20 cellular contexts compared by ENCODE assay signal in the genomic region with DNA sequence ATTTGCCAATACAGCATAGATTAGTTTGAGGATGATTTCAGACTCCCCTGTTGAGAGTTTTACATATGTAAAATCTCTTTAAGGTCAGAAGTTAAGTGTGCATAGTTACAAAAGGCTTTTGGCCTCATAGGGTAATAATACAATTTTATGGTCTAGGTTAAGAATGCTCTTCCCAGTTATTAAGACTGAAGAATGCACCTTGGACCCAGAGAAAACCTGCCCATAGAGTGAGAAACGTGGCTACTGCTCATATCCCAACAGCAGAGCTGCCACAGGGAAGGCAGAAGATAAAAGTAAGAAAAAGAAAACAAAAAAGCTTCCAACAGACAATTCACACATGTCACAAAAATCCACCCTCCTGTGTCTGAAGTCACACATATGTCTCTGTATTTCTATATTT.
"Had no signal": no experiment of that assay in that cellular context is flagged by ENCODE, and none has a peak within 500 bp of the region (broad histone marks: within the 10 kb centered on the region; RNA-seq: fewer than 3 reads in every experiment).

No MANE protein-coding gene starts in this region.

- H2AFZ ChIP-seq: parathyroid adenoma had no signal

- H3K4me1 ChIP-seq: esophagus squamous epithelium, parathyroid adenoma, right lobe of liver had no signal

- H3K9me3 ChIP-seq: esophagus squamous epithelium, heart right ventricle, neutrophil, right lobe of liver, stomach, thyroid gland had no signal

- H3K36me3 ChIP-seq: esophagus squamous epithelium, heart right ventricle, neutrophil, right lobe of liver, stomach, thyroid gland had no signal

- H3K27me3 ChIP-seq: esophagus squamous epithelium, heart right ventricle, neutrophil, right lobe of liver, stomach, thyroid gland had no signal

- ATAC-seq: effector memory CD8-positive, alpha-beta T cell; heart right ventricle; left lobe of liver; natural killer cell treated with Interleukin-12 subunit alpha and Interleukin-12 subunit beta and Interleukin-15 and Interleukin-18, amount 100 ng/mL, for 72 hours; right lobe of liver; stimulated activated effector memory CD8-positive, alpha-beta T cell treated with anti-CD3 and anti-CD28 coated beads, Interleukin-12 subunit alpha, Interleukin-12 subunit beta, amount 100 ng/mL, for 72 hours had no signal

- H3K9ac ChIP-seq: parathyroid adenoma had no signal

- H3K4me3 ChIP-seq: coronary artery, esophagus squamous epithelium, heart right ventricle, lung, right lobe of liver, stomach, thyroid gland had no signal

- DNase-seq: dermis blood vessel endothelial cell; effector memory CD8-positive, alpha-beta T cell; erythroblast; esophagus squamous epithelium; glutamatergic neuron; heart right ventricle; naive B cell; right lobe of liver; stimulated activated CD4-positive, alpha-beta T cell treated with anti-CD3 and anti-CD28 coated beads, Interleukin-2, amount 100 ng/mL, for 24 hours; stimulated activated CD4-positive, alpha-beta T cell treated with anti-CD3 and anti-CD28 coated beads, Interleukin-4, amount 100 ng/mL, for 24 hours; stimulated activated naive CD4-positive, alpha-beta T cell treated with Interleukin-2 at 50 U/mL for 16 hours; stomach; thyroid gland had no signal

- H3K27ac ChIP-seq: coronary artery, esophagus squamous epithelium, heart right ventricle, neutrophil, parathyroid adenoma, right lobe of liver, stomach, thyroid gland had no signal
